Comparison of ENCODE assay signal across 8 cellular contexts in the genomic region with DNA sequence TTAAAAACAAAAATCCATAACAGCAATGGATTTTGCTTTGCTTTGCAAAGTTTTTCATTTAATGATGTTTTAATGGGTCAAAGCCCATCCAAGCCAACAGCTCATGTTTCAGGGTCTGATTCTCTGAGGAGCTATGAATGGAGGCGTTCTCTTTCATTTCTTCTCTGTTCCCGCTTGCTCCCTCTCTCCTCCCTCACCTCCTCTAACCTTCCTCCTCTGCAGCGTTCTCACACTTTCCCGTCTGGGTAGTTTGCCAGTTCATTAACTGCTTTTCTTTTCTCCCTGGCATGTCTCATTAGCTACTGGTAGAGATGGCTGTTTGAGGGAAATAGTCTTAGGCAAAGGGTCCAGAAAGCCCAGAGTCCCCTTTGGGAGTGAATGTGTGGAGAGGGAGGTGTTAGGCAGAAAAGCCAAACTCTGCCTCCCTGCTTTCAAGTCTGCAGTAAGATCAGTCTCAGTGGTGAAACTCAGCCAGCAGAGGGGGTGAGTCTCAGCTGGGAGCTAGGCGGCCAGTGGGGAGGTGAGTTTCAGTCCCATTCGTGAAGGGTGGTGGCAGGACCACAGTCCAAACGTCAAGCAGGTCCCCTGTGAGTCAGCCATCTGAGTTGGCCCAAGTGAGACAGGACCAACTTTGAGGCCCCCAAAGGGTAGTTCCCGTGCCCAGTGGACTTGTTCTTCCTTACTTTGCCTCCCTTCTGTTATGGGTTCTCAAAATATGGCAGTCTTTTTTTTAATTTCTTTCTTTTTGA. TPM values are rescaled to one million over a fixed set of nuclear protein-coding genes. Genes with fewer than 3 reads are reported as not detected.
DNase-seq lines count a peak whose midpoint lies in the region; ATAC-seq and TF ChIP-seq lines count a peak whose summit lies in the region.
"Not testable (repeated sequence)": the region's sequence is repeated elsewhere in the genome, so short reads cannot be mapped to it uniquely, and the experiment has no call there.

No MANE protein-coding gene starts in this region.

- not testable (repeated sequence) for H3K27me3 ChIP-seq in DND-41 (ENCODE audit: insufficient read depth, low read length, poor library complexity); Karpas-422 (ENCODE audit: low read length); stomach

- not testable (repeated sequence) for H3K4me1 Mint-ChIP-seq in activated CD4-positive, alpha-beta memory T cell treated with anti-CD3 and anti-CD28 coated beads for 36 hours (ENCODE audit: low read depth); memory B cell

- not testable (repeated sequence) for H3K27ac Mint-ChIP-seq in activated CD4-positive, alpha-beta memory T cell treated with anti-CD3 and anti-CD28 coated beads for 36 hours; memory B cell

- TF ChIP-seq CTCF in DND-41 (IDR thresholded peaks at IDR 0.05; ENCODE audit: borderline replicate concordance, extremely low read depth, low read length, poor library complexity, severe bottlenecking), result not testable (repeated sequence)
- TF ChIP-seq CTCF in stomach (IDR thresholded peaks at IDR 0.05), result peak in 4 of 7 experiments; percentile 13 to 29 (median 22)

- not testable (repeated sequence) for H3K9me3 Mint-ChIP-seq in activated CD4-positive, alpha-beta memory T cell treated with anti-CD3 and anti-CD28 coated beads for 36 hours; memory B cell

- POLR2A ChIA-PET in activated CD4-positive, alpha-beta memory T cell treated with anti-CD3 and anti-CD28 coated beads for 36 hours (lab: Charles Lee), result not testable (repeated sequence)

- H4K20me1 ChIP-seq in DND-41 (ENCODE audit: insufficient read depth, low read length); Karpas-422 (ENCODE audit: insufficient read depth, low read depth, low read length): not testable (repeated sequence)

- not testable (repeated sequence) for H3K27me3 Mint-ChIP-seq in activated CD4-positive, alpha-beta memory T cell treated with anti-CD3 and anti-CD28 coated beads for 36 hours; memory B cell

- not testable (repeated sequence) for H3K36me3 ChIP-seq in DND-41 (ENCODE audit: insufficient read depth, low read length); Karpas-422 (ENCODE audit: insufficient read depth, low read length); stomach

- WGBS in stomach, 5 donors, result 14 to 30% (median 26%) methylated on average over 5 to 8 of the region's 8 CpGs

- peak; percentile 59; the same call in 2 of the 3 replicates for ATAC-seq in DND-41 (ENCODE audit: insufficient read depth, low read depth)
- peak; percentile 96 for ATAC-seq in GM19452 (IDR thresholded peaks at IDR 0.05; ENCODE audit: unreplicated experiment)
- peak; percentile 95 for ATAC-seq in HG02884 (IDR thresholded peaks at IDR 0.05; ENCODE audit: unreplicated experiment)
- ATAC-seq in memory B cell (ENCODE audit: low read depth), result peak; percentile 92

- H3K27ac ChIP-seq in DND-41 (ENCODE audit: low read length); Karpas-422 (ENCODE audit: low read length): not testable (repeated sequence)
- H3K27ac ChIP-seq in stomach, result peak overlapping the region in 1 of 5 donors; percentile 40

- not testable (repeated sequence) for H3K4me2 ChIP-seq in DND-41 (ENCODE audit: insufficient read depth, low read length)
- H3K4me2 ChIP-seq in Karpas-422 (ENCODE audit: low read depth, low read length, poor library complexity, severe bottlenecking), result peak overlapping the region; percentile 11

- not testable (repeated sequence) for H3K4me1 ChIP-seq in DND-41 (ENCODE audit: insufficient read depth, low read length); Karpas-422 (ENCODE audit: low read length)
- H3K4me1 ChIP-seq in stomach, result peaks cover 0 to 18% (median 13%) of the 10 kb centered on the region in 4 donors

- intact Hi-C loops in activated CD4-positive, alpha-beta memory T cell treated with anti-CD3 and anti-CD28 coated beads for 36 hours (cut with micrococcal nuclease), result loop anchor here (2.0 kb wide), 1 partner anchor 86 kb away; no protein-coding TSS in a partner anchor
- intact Hi-C loops in stomach (cut with DNase I; ENCODE audit: low total_unique reads), result not testable (repeated sequence)

- not testable (repeated sequence) for DNase-seq in DND-41; Karpas-422; memory B cell (ENCODE audit: low spot score in 2 of 2); stomach
- peak; percentile 22 for DNase-seq in activated CD4-positive, alpha-beta memory T cell treated with anti-CD3 and anti-CD28 coated beads for 36 hours
- DNase-seq in erythroblast (lab: John Stamatoyannopoulos, UW), result peak; percentile 22 to 32

- not testable (repeated sequence) for H3K36me3 Mint-ChIP-seq in activated CD4-positive, alpha-beta memory T cell treated with anti-CD3 and anti-CD28 coated beads for 36 hours; memory B cell

- CTCF ChIA-PET in activated CD4-positive, alpha-beta memory T cell treated with anti-CD3 and anti-CD28 coated beads for 36 hours (lab: Charles Lee), result interaction anchor here (1.7 to 1.8 kb wide), 2 partner anchors 118 to 144 kb away, joined by 6 to 7 read pairs; a partner anchor contains a TSS

- TF ChIP-seq POLR2A in erythroblast (IDR thresholded peaks at IDR 0.05; ENCODE audit: low read length); stomach (IDR thresholded peaks at IDR 0.05): not testable (repeated sequence)

- not testable (repeated sequence) for H3K79me2 ChIP-seq in DND-41 (ENCODE audit: insufficient read depth, low read length); Karpas-422 (ENCODE audit: low read length)

- H3K9me2 ChIP-seq in Karpas-422 (replicated peaks; ENCODE audit: insufficient read depth, low read length), result not testable (repeated sequence)

- not testable (repeated sequence) for H3K9ac ChIP-seq in DND-41 (ENCODE audit: low read depth, low read length); Karpas-422 (ENCODE audit: low read length)

- not testable (repeated sequence) for H3K4me3 Mint-ChIP-seq in activated CD4-positive, alpha-beta memory T cell treated with anti-CD3 and anti-CD28 coated beads for 36 hours; memory B cell

- H3K9me3 ChIP-seq in DND-41 (ENCODE audit: insufficient read depth, low read length, severe bottlenecking); Karpas-422 (ENCODE audit: low read length); stomach: not testable (repeated sequence)

- not testable (repeated sequence) for H3K4me3 ChIP-seq in DND-41 (ENCODE audit: low read depth in 1 of 2, low read length in 2 of 2); Karpas-422 (ENCODE audit: low read length); stomach

- not testable (repeated sequence) for TF ChIP-seq EP300 in stomach (IDR thresholded peaks at IDR 0.05)

- H2AFZ ChIP-seq in DND-41 (ENCODE audit: low read depth, low read length); Karpas-422 (ENCODE audit: low read length): not testable (repeated sequence)

RNA-seq across cellular contexts. Expression of a gene that starts 7.3 kb away (rescaled TPM):
- total RNA-seq in Karpas-422 (2014; rRNA removed; shearing (Covaris generic); ENCODE audit: low replicate concordance), result not detected in 2 replicates
- under 1 TPM; 0.78 to 0.94 TPM for total RNA-seq in activated CD4-positive, alpha-beta memory T cell treated with anti-CD3 and anti-CD28 coated beads for 36 hours
- 100 to 1,000 TPM; 120 to 869 (median 168) TPM for total RNA-seq in stomach
- 10 to 100 TPM; 11.3 to 22.8 (median 18.2) TPM for polyA plus RNA-seq in stomach

Comparison
In these comparisons a context has a peak if more than half of its experiments do, and no peak if none do; other contexts are left out.
1. RNA of a gene that starts 7.3 kb away (total RNA-seq): 120 to 869 TPM in stomach; 0.78 to 0.94 TPM in activated CD4-positive, alpha-beta memory T cell treated with anti-CD3 and anti-CD28 coated beads for 36 hours and not detected in Karpas-422; every median in the first group is over 10 times any median in the second.
2. Peak in every context shown above with its lines, with median percentiles within 50 percentile points of each other: ATAC-seq.